9 cellular contexts compared by ENCODE assay signal in genomic region chr10:21675157-21675796, GRCh38.
DNase-seq lines count a peak whose midpoint lies in the region; ATAC-seq and TF ChIP-seq lines count a peak whose summit lies in the region.
"Had no signal": no experiment of that assay in that cellular context is flagged by ENCODE, and none has a peak within 500 bp of the region (broad histone marks: within the 10 kb centered on the region; RNA-seq: fewer than 3 reads in every experiment).

No MANE protein-coding gene starts in this region.

- POLR2A ChIA-PET in WTC11 (lab: Charles Lee), result no interaction called here

- intact Hi-C loops in heart right ventricle (cut with DNase I), result loop anchor here in 1 of 10 donors (10.0 kb wide), 1 partner anchor 180 kb away; no protein-coding TSS in a partner anchor
- intact Hi-C loops in Right ventricle myocardium inferior (cut with DNase I), result no loop called here

- H3K4me3 ChIP-seq in heart right ventricle (no peak overlapping the region), Karpas-422 (ENCODE audit: low read length) (no peak overlapping the region), fibroblast of mammary gland (ENCODE audit: control insufficient read depth, low read depth, low read length) (no peak overlapping the region)

- no peaks in the 10 kb centered on the region for H3K9me2 ChIP-seq in Karpas-422 (replicated peaks; ENCODE audit: insufficient read depth, low read length)

- H3K79me2 ChIP-seq in Karpas-422 (ENCODE audit: low read length), result peaks cover 69% of the 10 kb centered on the region

- H3K4me1 Mint-ChIP-seq in WTC11 (peaks cover 6% of the 10 kb centered on the region; the same call in 1 of the 2 replicates), progenitor cell of endocrine pancreas (ENCODE audit: low read depth) (peaks cover 2% of the 10 kb centered on the region)

- H3K9me3 ChIP-seq in heart right ventricle, result no peaks in the 10 kb centered on the region
- H3K9me3 ChIP-seq in Karpas-422 (ENCODE audit: low read length), result no peaks in the 10 kb centered on the region

- H3K4me1 ChIP-seq in heart right ventricle (peaks cover 0 to 21% (median 5%) of the 10 kb centered on the region in 9 donors), Karpas-422 (ENCODE audit: low read length) (peaks cover 3% of the 10 kb centered on the region)

- CTCF ChIA-PET in WTC11 (lab: Charles Lee), result interaction anchor here (0.7 kb wide), 1 partner anchor 57 kb away, joined by 3 read pairs; no protein-coding TSS in a partner anchor

- H3K27ac ChIP-seq in heart right ventricle, result no peak overlapping the region
- H3K27ac ChIP-seq in Karpas-422 (ENCODE audit: low read length), result no peak overlapping the region
- H3K27ac ChIP-seq: epithelial cell of prostate had no signal

- H3K27me3 ChIP-seq in heart right ventricle (no peaks in the 10 kb centered on the region), Karpas-422 (ENCODE audit: low read length) (no peaks in the 10 kb centered on the region)

- H3K36me3 ChIP-seq in heart right ventricle (peaks cover 0 to 28% (median 10%) of the 10 kb centered on the region in 9 donors), Karpas-422 (ENCODE audit: insufficient read depth, low read length) (peaks cover 9% of the 10 kb centered on the region)

- H3K36me3 Mint-ChIP-seq in WTC11 (peaks cover 11% of the 10 kb centered on the region), progenitor cell of endocrine pancreas (ENCODE audit: insufficient read depth) (peaks cover 6% of the 10 kb centered on the region)

- no peak overlapping the region for H2AFZ ChIP-seq in Karpas-422 (ENCODE audit: low read length)

- no peaks in the 10 kb centered on the region for H3K27me3 Mint-ChIP-seq in WTC11 (ENCODE audit: low read depth)
- no peaks in the 10 kb centered on the region for H3K27me3 Mint-ChIP-seq in progenitor cell of endocrine pancreas

- peak in 1 of 8 donors; percentile 57 for ATAC-seq in heart right ventricle
- no peak for ATAC-seq in Right ventricle myocardium inferior
- ATAC-seq in WTC11, result peak; percentile 83
- ATAC-seq in HG03439 (IDR thresholded peaks at IDR 0.05; ENCODE audit: unreplicated experiment), result no peak

- H3K9ac ChIP-seq in Karpas-422 (ENCODE audit: low read length), result no peak overlapping the region

- H3K9me3 Mint-ChIP-seq in WTC11 (no peaks in the 10 kb centered on the region), progenitor cell of endocrine pancreas (ENCODE audit: low read depth) (no peaks in the 10 kb centered on the region)

- H3K27ac Mint-ChIP-seq in WTC11 (peak overlapping the region; percentile 74; the same call in 1 of the 2 replicates), progenitor cell of endocrine pancreas (no peak overlapping the region)

- no peaks in the 10 kb centered on the region for H4K20me1 ChIP-seq in Karpas-422 (ENCODE audit: insufficient read depth, low read depth, low read length)

- no peak for DNase-seq in heart right ventricle
- no peak for DNase-seq in Right ventricle myocardium inferior (ENCODE audit: missing footprints)
- DNase-seq in Karpas-422, result peak; percentile 67
- peak; percentile 62 for DNase-seq in WTC11 (ENCODE audit: low spot score)
- DNase-seq in fibroblast of mammary gland (ENCODE audit: low read depth), result peak; percentile 52
- DNase-seq in progenitor cell of endocrine pancreas (ENCODE audit: low spot score, unreplicated experiment), result no peak
- no peak for DNase-seq in DMS153 treated with DMSO at 0.1 percent for 48 hours (lab: John Stamatoyannopoulos, UW; ENCODE audit: unreplicated experiment)

- TF ChIP-seq CTCF in heart right ventricle (IDR thresholded peaks at IDR 0.05) (peak; percentile 26 to 75 (median 65)), WTC11 (IDR thresholded peaks at IDR 0.05) (peak; percentile 84), fibroblast of mammary gland (conservative IDR thresholded peaks at IDR 0.05; ENCODE audit: control insufficient read depth, insufficient read depth, low read depth, low read length) (peak; percentile 91), progenitor cell of endocrine pancreas (IDR thresholded peaks at IDR 0.05; ENCODE audit: unreplicated experiment) (peak; percentile 70)

- no peak overlapping the region for H3K4me3 Mint-ChIP-seq in WTC11
- H3K4me3 Mint-ChIP-seq in progenitor cell of endocrine pancreas (ENCODE audit: low read depth), result no peak overlapping the region

- WGBS in heart right ventricle, 2 donors, result 85 to 86% methylated on average over 2 of the region's 2 CpGs

- no peak overlapping the region for H3K4me2 ChIP-seq in Karpas-422 (ENCODE audit: low read depth, low read length, poor library complexity, severe bottlenecking)

TF ChIP-seq in WTC11, 78 proteins besides CTCF, POLR2A, EP300 and RAD21:
- TF ChIP-seq NR2C2 (CRISPR knock-in tag; IDR thresholded peaks at IDR 0.05) (no peak), NFATC4 (CRISPR knock-in tag; IDR thresholded peaks at IDR 0.05) (no peak), GRHL2 (CRISPR knock-in tag; IDR thresholded peaks at IDR 0.05; ENCODE audit: insufficient replicate concordance, severe bottlenecking) (no peak), MAX (CRISPR knock-in tag; IDR thresholded peaks at IDR 0.05) (no peak), AR (CRISPR knock-in tag; IDR thresholded peaks at IDR 0.05) (no peak), HMGXB4 (CRISPR knock-in tag; IDR thresholded peaks at IDR 0.05) (no peak), E2F5 (CRISPR knock-in tag; IDR thresholded peaks at IDR 0.05) (no peak), E2F1 (CRISPR knock-in tag; IDR thresholded peaks at IDR 0.05) (no peak)

Comparison
In these comparisons a context has a peak if more than half of its experiments do, and no peak if none do; other contexts are left out.
1. DNase-seq: peak in Karpas-422 (single experiment), WTC11 (single experiment) and fibroblast of mammary gland (single experiment); none in heart right ventricle (0 of 2), Right ventricle myocardium inferior (single experiment), progenitor cell of endocrine pancreas (single experiment) and DMS153 treated with DMSO at 0.1 percent for 48 hours (single experiment).
2. Peak in every context shown above with its lines, with median percentiles within 50 percentile points of each other: CTCF ChIP-seq.